In the genomic region with DNA sequence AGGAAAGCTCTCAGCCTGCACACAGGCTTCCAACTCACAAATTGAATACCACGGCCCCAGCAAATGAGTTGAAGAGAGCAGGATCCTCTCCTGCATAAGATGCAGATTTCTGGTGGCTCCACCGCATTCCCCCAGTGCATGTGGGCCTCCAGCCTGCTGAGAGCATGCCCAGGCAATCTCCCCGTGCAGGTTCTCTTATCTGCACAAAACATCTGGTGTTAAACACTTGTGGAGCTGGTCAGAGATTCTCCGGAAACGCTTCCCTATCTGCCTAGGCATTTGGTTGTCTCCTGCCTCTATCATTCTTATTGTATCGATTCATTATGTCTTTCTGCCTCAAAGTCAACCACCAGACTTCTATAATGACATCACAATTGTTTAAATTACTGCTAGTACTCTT, we compare ENCODE assay signal across 2 cellular contexts.
TF ChIP-seq lines count a peak whose summit lies in the region.

No MANE protein-coding gene starts in this region.

TF ChIP-seq in GM23338, 12 proteins besides CTCF, POLR2A, EP300 and RAD21:
- TF ChIP-seq ZNF462 (CRISPR knock-in tag; IDR thresholded peaks at IDR 0.05) (peak; percentile 42; the same call in 1 of the 2 replicates), POLR2AphosphoS5 (IDR thresholded peaks at IDR 0.05; ENCODE audit: low read depth) (no peak), CREB1 (CRISPR knock-in tag; IDR thresholded peaks at IDR 0.05; ENCODE audit: low read depth) (no peak)

TF ChIP-seq in K562, 482 proteins besides CTCF, POLR2A, EP300 and RAD21 (continued from another document and continues in another):
- TF ChIP-seq SP2 (IDR thresholded peaks at IDR 0.05; ENCODE audit: extremely low read depth, low read depth, low read length, poor library complexity, severe bottlenecking): no peak
- TF ChIP-seq ZFP1 (CRISPR knock-in tag; IDR thresholded peaks at IDR 0.05): no peak
- TF ChIP-seq POLR2AphosphoS5 (IDR thresholded peaks at IDR 0.05; ENCODE audit: control insufficient read depth, insufficient read depth, low read depth, low read length): peak; percentile 42; the same call in 1 of the 2 replicates
- TF ChIP-seq CTBP1 (IDR thresholded peaks at IDR 0.05; ENCODE audit: borderline replicate concordance): no peak
- TF ChIP-seq ELF2 (CRISPR knock-in tag; IDR thresholded peaks at IDR 0.05): no peak
- TF ChIP-seq KLF6 (CRISPR knock-in tag; IDR thresholded peaks at IDR 0.05; ENCODE audit: borderline replicate concordance): no peak
- TF ChIP-seq ZNF41 (CRISPR knock-in tag; conservative IDR thresholded peaks at IDR 0.05): no peak
- no peak for TF ChIP-seq MTA1 (IDR thresholded peaks at IDR 0.05; ENCODE audit: borderline replicate concordance)
- no peak for TF ChIP-seq ZNF79 (CRISPR knock-in tag; IDR thresholded peaks at IDR 0.05; ENCODE audit: low read depth)
- TF ChIP-seq RBM22 (IDR thresholded peaks at IDR 0.05; ENCODE audit: low read depth, low read length, poor library complexity, severe bottlenecking): no peak
- TF ChIP-seq SREBF2 (CRISPR knock-in tag; IDR thresholded peaks at IDR 0.05): no peak
- TF ChIP-seq NCOA2 (IDR thresholded peaks at IDR 0.05; ENCODE audit: partially characterized antibody in 2 of 2): no peak
- no peak for TF ChIP-seq ELF4 (CRISPR knock-in tag; IDR thresholded peaks at IDR 0.05)
- no peak for TF ChIP-seq HLTF (IDR thresholded peaks at IDR 0.05)
- TF ChIP-seq, protein P1, sequence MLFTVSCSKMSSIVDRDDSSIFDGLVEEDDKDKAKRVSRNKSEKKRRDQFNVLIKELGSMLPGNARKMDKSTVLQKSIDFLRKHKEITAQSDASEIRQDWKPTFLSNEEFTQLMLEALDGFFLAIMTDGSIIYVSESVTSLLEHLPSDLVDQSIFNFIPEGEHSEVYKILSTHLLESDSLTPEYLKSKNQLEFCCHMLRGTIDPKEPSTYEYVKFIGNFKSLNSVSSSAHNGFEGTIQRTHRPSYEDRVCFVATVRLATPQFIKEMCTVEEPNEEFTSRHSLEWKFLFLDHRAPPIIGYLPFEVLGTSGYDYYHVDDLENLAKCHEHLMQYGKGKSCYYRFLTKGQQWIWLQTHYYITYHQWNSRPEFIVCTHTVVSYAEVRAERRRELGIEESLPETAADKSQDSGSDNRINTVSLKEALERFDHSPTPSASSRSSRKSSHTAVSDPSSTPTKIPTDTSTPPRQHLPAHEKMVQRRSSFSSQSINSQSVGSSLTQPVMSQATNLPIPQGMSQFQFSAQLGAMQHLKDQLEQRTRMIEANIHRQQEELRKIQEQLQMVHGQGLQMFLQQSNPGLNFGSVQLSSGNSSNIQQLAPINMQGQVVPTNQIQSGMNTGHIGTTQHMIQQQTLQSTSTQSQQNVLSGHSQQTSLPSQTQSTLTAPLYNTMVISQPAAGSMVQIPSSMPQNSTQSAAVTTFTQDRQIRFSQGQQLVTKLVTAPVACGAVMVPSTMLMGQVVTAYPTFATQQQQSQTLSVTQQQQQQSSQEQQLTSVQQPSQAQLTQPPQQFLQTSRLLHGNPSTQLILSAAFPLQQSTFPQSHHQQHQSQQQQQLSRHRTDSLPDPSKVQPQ (CRISPR knock-in tag; IDR thresholded peaks at IDR 0.05; ENCODE audit: borderline replicate concordance): no peak
- no peak for TF ChIP-seq RHOXF2B (CRISPR knock-in tag; conservative IDR thresholded peaks at IDR 0.05)
- TF ChIP-seq, protein P2, sequence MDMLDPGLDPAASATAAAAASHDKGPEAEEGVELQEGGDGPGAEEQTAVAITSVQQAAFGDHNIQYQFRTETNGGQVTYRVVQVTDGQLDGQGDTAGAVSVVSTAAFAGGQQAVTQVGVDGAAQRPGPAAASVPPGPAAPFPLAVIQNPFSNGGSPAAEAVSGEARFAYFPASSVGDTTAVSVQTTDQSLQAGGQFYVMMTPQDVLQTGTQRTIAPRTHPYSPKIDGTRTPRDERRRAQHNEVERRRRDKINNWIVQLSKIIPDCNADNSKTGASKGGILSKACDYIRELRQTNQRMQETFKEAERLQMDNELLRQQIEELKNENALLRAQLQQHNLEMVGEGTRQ (CRISPR knock-in tag; IDR thresholded peaks at IDR 0.05): no peak
- TF ChIP-seq, protein P3, sequence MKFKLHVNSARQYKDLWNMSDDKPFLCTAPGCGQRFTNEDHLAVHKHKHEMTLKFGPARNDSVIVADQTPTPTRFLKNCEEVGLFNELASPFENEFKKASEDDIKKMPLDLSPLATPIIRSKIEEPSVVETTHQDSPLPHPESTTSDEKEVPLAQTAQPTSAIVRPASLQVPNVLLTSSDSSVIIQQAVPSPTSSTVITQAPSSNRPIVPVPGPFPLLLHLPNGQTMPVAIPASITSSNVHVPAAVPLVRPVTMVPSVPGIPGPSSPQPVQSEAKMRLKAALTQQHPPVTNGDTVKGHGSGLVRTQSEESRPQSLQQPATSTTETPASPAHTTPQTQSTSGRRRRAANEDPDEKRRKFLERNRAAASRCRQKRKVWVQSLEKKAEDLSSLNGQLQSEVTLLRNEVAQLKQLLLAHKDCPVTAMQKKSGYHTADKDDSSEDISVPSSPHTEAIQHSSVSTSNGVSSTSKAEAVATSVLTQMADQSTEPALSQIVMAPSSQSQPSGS (CRISPR knock-in tag; IDR thresholded peaks at IDR 0.05): no peak
- TF ChIP-seq, protein P4, sequence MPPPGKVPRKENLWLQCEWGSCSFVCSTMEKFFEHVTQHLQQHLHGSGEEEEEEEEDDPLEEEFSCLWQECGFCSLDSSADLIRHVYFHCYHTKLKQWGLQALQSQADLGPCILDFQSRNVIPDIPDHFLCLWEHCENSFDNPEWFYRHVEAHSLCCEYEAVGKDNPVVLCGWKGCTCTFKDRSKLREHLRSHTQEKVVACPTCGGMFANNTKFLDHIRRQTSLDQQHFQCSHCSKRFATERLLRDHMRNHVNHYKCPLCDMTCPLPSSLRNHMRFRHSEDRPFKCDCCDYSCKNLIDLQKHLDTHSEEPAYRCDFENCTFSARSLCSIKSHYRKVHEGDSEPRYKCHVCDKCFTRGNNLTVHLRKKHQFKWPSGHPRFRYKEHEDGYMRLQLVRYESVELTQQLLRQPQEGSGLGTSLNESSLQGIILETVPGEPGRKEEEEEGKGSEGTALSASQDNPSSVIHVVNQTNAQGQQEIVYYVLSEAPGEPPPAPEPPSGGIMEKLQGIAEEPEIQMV (tag; conservative IDR thresholded peaks at IDR 0.05; ENCODE audit: low read depth): no peak
- TF ChIP-seq ZNF3 (CRISPR knock-in tag; IDR thresholded peaks at IDR 0.05): no peak
- peak; percentile 81 for TF ChIP-seq ETV1 (tag; conservative IDR thresholded peaks at IDR 0.05; ENCODE audit: low read depth)
- TF ChIP-seq ZBTB17 (CRISPR knock-in tag; IDR thresholded peaks at IDR 0.05): peak; percentile 97
- no peak for TF ChIP-seq THRAP3 (IDR thresholded peaks at IDR 0.05; ENCODE audit: borderline replicate concordance)
- TF ChIP-seq ZNF431 (CRISPR knock-in tag; IDR thresholded peaks at IDR 0.05): no peak
- 0 out of 2 replicates have a peak, but pooled peaks have one; percentile 16 for TF ChIP-seq MTA2 (IDR thresholded peaks at IDR 0.05; ENCODE audit: low read depth)
- peak; percentile 75 for TF ChIP-seq DMBX1 (CRISPR knock-in tag; IDR thresholded peaks at IDR 0.05; ENCODE audit: borderline replicate concordance)
- TF ChIP-seq ZNF589 (CRISPR knock-in tag; IDR thresholded peaks at IDR 0.05; ENCODE audit: low read depth): no peak
- no peak for TF ChIP-seq MAFF (IDR thresholded peaks at IDR 0.05; ENCODE audit: low read length)
- no peak for TF ChIP-seq GABPB2 (CRISPR knock-in tag; conservative IDR thresholded peaks at IDR 0.05)
- no peak for TF ChIP-seq ZNF695 (CRISPR knock-in tag; IDR thresholded peaks at IDR 0.05)
- no peak for TF ChIP-seq SRF (CRISPR knock-in tag; IDR thresholded peaks at IDR 0.05)
- TF ChIP-seq ZNF282 (CRISPR knock-in tag; IDR thresholded peaks at IDR 0.05): no peak
- no peak for TF ChIP-seq ZFP36 (IDR thresholded peaks at IDR 0.05; ENCODE audit: low read depth, low read length, partially characterized antibody)
- no peak for TF ChIP-seq PPARD (CRISPR knock-in tag; IDR thresholded peaks at IDR 0.05)
- TF ChIP-seq SMARCA5 (IDR thresholded peaks at IDR 0.05): no peak
- no peak for TF ChIP-seq FOXK2 (conservative IDR thresholded peaks at IDR 0.05 in 1 of 2, IDR thresholded peaks at IDR 0.05 in 1 of 2; ENCODE audit: low read depth in 2 of 2)
- peak; percentile 82 for TF ChIP-seq ETV5 (CRISPR knock-in tag; IDR thresholded peaks at IDR 0.05; ENCODE audit: low read depth)
- TF ChIP-seq TBL1XR1 (IDR thresholded peaks at IDR 0.05; ENCODE audit: low read length in 2 of 2): no peak
- TF ChIP-seq RUNX1 (IDR thresholded peaks at IDR 0.05; ENCODE audit: low read depth): no peak
- TF ChIP-seq CREBBP (IDR thresholded peaks at IDR 0.05; ENCODE audit: low read depth, low read length): no peak
- TF ChIP-seq MYC (IDR thresholded peaks at IDR 0.05; ENCODE audit: low read depth, low read length): no peak
- TF ChIP-seq MYC (CRISPR knock-in tag; IDR thresholded peaks at IDR 0.05; ENCODE audit: borderline replicate concordance, low read depth): no peak
- no peak for TF ChIP-seq LARP7 (IDR thresholded peaks at IDR 0.05)
- TF ChIP-seq, protein P5, sequence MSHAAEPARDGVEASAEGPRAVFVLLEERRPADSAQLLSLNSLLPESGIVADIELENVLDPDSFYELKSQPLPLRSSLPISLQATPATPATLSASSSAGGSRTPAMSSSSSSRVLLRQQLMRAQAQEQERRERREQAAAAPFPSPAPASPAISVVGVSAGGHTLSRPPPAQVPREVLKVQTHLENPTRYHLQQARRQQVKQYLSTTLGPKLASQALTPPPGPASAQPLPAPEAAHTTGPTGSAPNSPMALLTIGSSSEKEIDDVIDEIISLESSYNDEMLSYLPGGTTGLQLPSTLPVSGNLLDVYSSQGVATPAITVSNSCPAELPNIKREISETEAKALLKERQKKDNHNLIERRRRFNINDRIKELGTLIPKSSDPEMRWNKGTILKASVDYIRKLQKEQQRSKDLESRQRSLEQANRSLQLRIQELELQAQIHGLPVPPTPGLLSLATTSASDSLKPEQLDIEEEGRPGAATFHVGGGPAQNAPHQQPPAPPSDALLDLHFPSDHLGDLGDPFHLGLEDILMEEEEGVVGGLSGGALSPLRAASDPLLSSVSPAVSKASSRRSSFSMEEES (CRISPR knock-in tag; IDR thresholded peaks at IDR 0.05): no peak
- no peak for TF ChIP-seq ZNF511 (CRISPR knock-in tag; IDR thresholded peaks at IDR 0.05)
- TF ChIP-seq MITF (IDR thresholded peaks at IDR 0.05): no peak
- TF ChIP-seq, protein P6, sequence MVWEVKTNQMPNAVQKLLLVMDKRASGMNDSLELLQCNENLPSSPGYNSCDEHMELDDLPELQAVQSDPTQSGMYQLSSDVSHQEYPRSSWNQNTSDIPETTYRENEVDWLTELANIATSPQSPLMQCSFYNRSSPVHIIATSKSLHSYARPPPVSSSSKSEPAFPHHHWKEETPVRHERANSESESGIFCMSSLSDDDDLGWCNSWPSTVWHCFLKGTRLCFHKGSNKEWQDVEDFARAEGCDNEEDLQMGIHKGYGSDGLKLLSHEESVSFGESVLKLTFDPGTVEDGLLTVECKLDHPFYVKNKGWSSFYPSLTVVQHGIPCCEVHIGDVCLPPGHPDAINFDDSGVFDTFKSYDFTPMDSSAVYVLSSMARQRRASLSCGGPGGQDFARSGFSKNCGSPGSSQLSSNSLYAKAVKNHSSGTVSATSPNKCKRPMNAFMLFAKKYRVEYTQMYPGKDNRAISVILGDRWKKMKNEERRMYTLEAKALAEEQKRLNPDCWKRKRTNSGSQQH (CRISPR knock-in tag; IDR thresholded peaks at IDR 0.05): no peak
- no peak for TF ChIP-seq SMARCC2 (IDR thresholded peaks at IDR 0.05; ENCODE audit: low read depth)
- TF ChIP-seq SMAD4 (CRISPR knock-in tag; conservative IDR thresholded peaks at IDR 0.05): no peak
- TF ChIP-seq RREB1 (CRISPR knock-in tag; IDR thresholded peaks at IDR 0.05): no peak
